In the genomic region with DNA sequence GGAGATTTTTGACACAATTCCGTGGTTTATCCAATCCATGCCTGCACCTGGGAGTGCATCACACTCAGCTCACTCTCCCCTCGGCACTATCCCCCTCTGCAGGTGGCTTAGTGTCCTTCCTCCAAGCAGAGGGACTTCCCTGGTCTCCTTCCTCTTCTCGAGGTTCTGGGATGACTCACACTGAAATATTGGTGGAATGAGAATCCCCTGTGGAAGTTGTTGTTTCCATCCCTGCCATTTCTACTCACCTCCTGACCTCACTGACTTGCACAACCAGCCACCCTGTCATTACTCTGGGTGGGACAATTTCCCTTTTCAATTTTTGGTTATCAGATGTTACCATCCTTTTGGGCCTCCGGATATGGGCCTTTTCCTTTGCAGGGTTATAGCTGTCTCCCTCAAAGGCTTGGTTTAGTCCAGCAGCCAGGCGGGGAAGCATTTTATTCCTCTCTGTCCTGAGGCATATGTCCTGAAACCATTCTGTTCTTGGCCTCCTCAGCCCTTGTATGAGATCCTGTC, we compare ENCODE assay signal across 9 cellular contexts. TPM values are rescaled to one million over a fixed set of nuclear protein-coding genes. Genes with fewer than 3 reads are reported as not detected.
DNase-seq lines count a peak whose midpoint lies in the region; ATAC-seq and TF ChIP-seq lines count a peak whose summit lies in the region.
"Had no signal": no experiment of that assay in that cellular context is flagged by ENCODE, and none has a peak within 500 bp of the region (broad histone marks: within the 10 kb centered on the region; RNA-seq: fewer than 3 reads in every experiment).

No MANE protein-coding gene starts in this region.

- DNase-seq in ELF-1 (ENCODE audit: low read depth, low spot score) (peak; percentile 55), SW480 (ENCODE audit: low spot score) (peak; percentile 49), fibroblast of villous mesenchyme (ENCODE audit: low read depth) (peak; percentile 60), psoas muscle (no peak), SK-N-DZ (ENCODE audit: low spot score) (no peak), T-helper 1 cell (no peak)
- DNase-seq in activated naive CD8-positive, alpha-beta T cell treated with anti-CD3 and anti-CD28 coated beads for 36 hours: no peak
- DNase-seq: cortex of kidney had no signal

- no peaks in the 10 kb centered on the region for H3K9me3 ChIP-seq in psoas muscle

- H3K4me3 ChIP-seq in fibroblast of villous mesenchyme (ENCODE audit: low read depth, low read length) (no peak overlapping the region), psoas muscle (no peak overlapping the region)

- no peaks in the 10 kb centered on the region for H3K36me3 ChIP-seq in psoas muscle (ENCODE audit: insufficient read depth in 1 of 2, low read depth in 1 of 2)

- intact Hi-C loops in psoas muscle (cut with DNase I): no loop called here

- no peaks in the 10 kb centered on the region for H3K36me3 Mint-ChIP-seq in activated naive CD8-positive, alpha-beta T cell treated with anti-CD3 and anti-CD28 coated beads for 36 hours

- H3K27ac ChIP-seq in psoas muscle: peak overlapping the region; percentile 74

- no peaks in the 10 kb centered on the region for H3K4me1 Mint-ChIP-seq in activated naive CD8-positive, alpha-beta T cell treated with anti-CD3 and anti-CD28 coated beads for 36 hours

- peak; percentile 56 to 73 (median 64) for ATAC-seq in psoas muscle
- ATAC-seq in GM19452 (IDR thresholded peaks at IDR 0.05; ENCODE audit: unreplicated experiment): no peak

- TF ChIP-seq CTCF in fibroblast of villous mesenchyme (IDR thresholded peaks at IDR 0.05; ENCODE audit: insufficient read depth, low read depth, low read length) (peak; percentile 35), psoas muscle (IDR thresholded peaks at IDR 0.05) (no peak)

- no peaks in the 10 kb centered on the region for H3K9me3 Mint-ChIP-seq in activated naive CD8-positive, alpha-beta T cell treated with anti-CD3 and anti-CD28 coated beads for 36 hours

- no peak overlapping the region for H3K27ac Mint-ChIP-seq in activated naive CD8-positive, alpha-beta T cell treated with anti-CD3 and anti-CD28 coated beads for 36 hours

- 49 to 57% (median 50%) methylated on average over 5 of the region's 5 CpGs for WGBS in psoas muscle, 3 donors

- no peaks in the 10 kb centered on the region for H3K27me3 ChIP-seq in psoas muscle (ENCODE audit: insufficient read depth in 3 of 3, low read length in 2 of 3)

- no peaks in the 10 kb centered on the region for H3K27me3 Mint-ChIP-seq in activated naive CD8-positive, alpha-beta T cell treated with anti-CD3 and anti-CD28 coated beads for 36 hours

- H3K4me1 ChIP-seq in psoas muscle: peaks cover 85% of the 10 kb centered on the region

- no peak overlapping the region for H3K4me3 Mint-ChIP-seq in activated naive CD8-positive, alpha-beta T cell treated with anti-CD3 and anti-CD28 coated beads for 36 hours

RNA-seq across cellular contexts. Expression of gene PTPRM, which starts 59.9 kb away (rescaled TPM):
- total RNA-seq in fibroblast of villous mesenchyme: 48.6 and 56.1 TPM in 2 replicates
- 10 to 100 TPM; 33.7 to 78.9 (median 40.4) TPM for total RNA-seq in psoas muscle
- 10 to 100 TPM; 27.4 to 42.0 (median 27.9) TPM for polyA plus RNA-seq in psoas muscle
- polyA plus RNA-seq in SK-N-DZ (2014; cell fraction: cytosol; rRNA removed): 3.1 and 3.8 TPM in 2 replicates
- polyA plus RNA-seq in SK-N-DZ (2014; cell fraction: nucleus; rRNA removed): 3.4 and 9.7 TPM in 2 replicates
- under 1 TPM; 0.22 to 0.52 TPM for total RNA-seq in activated naive CD8-positive, alpha-beta T cell treated with anti-CD3 and anti-CD28 coated beads for 36 hours

Comparison
In these comparisons a context has a peak if more than half of its experiments do, and no peak if none do; other contexts are left out.
1. DNase-seq: peak in ELF-1 (single experiment), SW480 (single experiment) and fibroblast of villous mesenchyme (single experiment); none in psoas muscle (0 of 2), SK-N-DZ (single experiment), T-helper 1 cell (0 of 5) and activated naive CD8-positive, alpha-beta T cell treated with anti-CD3 and anti-CD28 coated beads for 36 hours (single experiment).
2. RNA of gene PTPRM, which starts 59.9 kb away (total RNA-seq): 48.6 to 56.1 TPM in fibroblast of villous mesenchyme and 33.7 to 78.9 TPM in psoas muscle; 0.22 to 0.52 TPM in activated naive CD8-positive, alpha-beta T cell treated with anti-CD3 and anti-CD28 coated beads for 36 hours; every median in the first group is over 10 times any median in the second.